ENCODE assay signal across 8 cellular contexts in the genomic region with DNA sequence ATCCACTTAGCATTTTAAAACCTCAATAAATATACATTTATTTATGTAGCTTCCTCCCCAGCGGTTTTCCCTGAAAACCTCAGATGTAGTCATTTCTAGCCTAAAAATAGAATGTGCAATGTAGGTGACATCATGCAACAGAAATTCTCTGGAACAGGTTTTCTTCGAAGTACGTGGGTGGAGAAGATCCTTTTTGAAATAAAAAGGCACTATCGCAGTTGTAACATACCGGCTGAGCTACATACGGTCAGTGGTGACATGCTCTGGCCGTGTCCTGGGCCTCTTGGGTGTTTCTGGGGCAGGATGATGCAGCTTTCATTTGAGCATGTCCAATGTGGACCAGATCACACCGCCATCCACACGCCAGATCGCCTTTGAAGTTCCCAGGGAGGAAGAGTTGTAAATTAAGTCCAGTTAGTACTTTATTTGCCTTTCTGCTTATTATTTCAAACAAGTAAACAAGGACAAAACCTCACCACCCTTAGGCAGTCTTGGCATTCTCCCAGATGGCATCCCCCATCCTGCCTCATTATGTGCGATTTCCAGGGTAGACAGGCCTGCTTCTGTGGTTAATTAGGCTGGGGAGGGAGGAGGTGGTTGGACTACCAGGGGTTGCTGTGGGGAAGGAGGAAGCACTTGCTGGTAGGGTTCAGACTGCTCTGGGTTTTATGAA.
DNase-seq lines count a peak whose midpoint lies in the region; ATAC-seq and TF ChIP-seq lines count a peak whose summit lies in the region.

No MANE protein-coding gene starts in this region.

- H3K27me3 ChIP-seq in gastrocnemius medialis (no peaks in the 10 kb centered on the region), thyroid gland (no peaks in the 10 kb centered on the region)

- no peak for TF ChIP-seq CTCF in gastrocnemius medialis (IDR thresholded peaks at IDR 0.05 in 4 of 5, conservative IDR thresholded peaks at IDR 0.05 in 1 of 5)
- TF ChIP-seq CTCF in thyroid gland (IDR thresholded peaks at IDR 0.05), result no peak

- H3K4me1 Mint-ChIP-seq in activated T-cell treated with anti-CD3 and anti-CD28 coated beads, Interleukin-2, amount 50 U/mL, for 72 hours (ENCODE audit: low read depth), result peaks cover 94% of the 10 kb centered on the region

- H3K4me1 ChIP-seq in gastrocnemius medialis (peaks cover 13 to 25% of the 10 kb centered on the region in 2 donors), thyroid gland (peaks cover 0 to 16% of the 10 kb centered on the region in 2 donors)

- H3K9me3 Mint-ChIP-seq in activated T-cell treated with anti-CD3 and anti-CD28 coated beads, Interleukin-2, amount 50 U/mL, for 72 hours, result no peaks in the 10 kb centered on the region

- peak; percentile 82 to 87 for ATAC-seq in activated T-cell treated with anti-CD3 and anti-CD28 coated beads, Interleukin-2, amount 50 U/mL, for 72 hours (replicated peaks in 1 of 2)
- ATAC-seq in GM21825 (IDR thresholded peaks at IDR 0.05; ENCODE audit: unreplicated experiment) (no peak), gastrocnemius medialis (no peak), HG02623 (IDR thresholded peaks at IDR 0.05; ENCODE audit: unreplicated experiment) (no peak)

- H3K27ac Mint-ChIP-seq in activated T-cell treated with anti-CD3 and anti-CD28 coated beads, Interleukin-2, amount 50 U/mL, for 72 hours, result peak overlapping the region; percentile 95

- H3K27me3 Mint-ChIP-seq in activated T-cell treated with anti-CD3 and anti-CD28 coated beads, Interleukin-2, amount 50 U/mL, for 72 hours (ENCODE audit: low read depth), result no peaks in the 10 kb centered on the region

- H3K27ac ChIP-seq in gastrocnemius medialis (no peak overlapping the region), thyroid gland (no peak overlapping the region)

- H3K4me3 ChIP-seq in gastrocnemius medialis (no peak overlapping the region), thyroid gland (replicated peaks in 1 of 3) (no peak overlapping the region)

- no peaks in the 10 kb centered on the region for H3K36me3 ChIP-seq in gastrocnemius medialis
- no peaks in the 10 kb centered on the region for H3K36me3 ChIP-seq in thyroid gland

- TF ChIP-seq POLR2A in gastrocnemius medialis (IDR thresholded peaks at IDR 0.05), result no peak
- TF ChIP-seq POLR2A in thyroid gland (IDR thresholded peaks at IDR 0.05), result no peak

- DNase-seq in GM03348 (ENCODE audit: low spot score) (peak; percentile 76), NCI-H1105 (lab: John Stamatoyannopoulos, UW) (peak; percentile 87), lung microvascular endothelial cell (ENCODE audit: low read depth in 2 of 2) (peak; percentile 47 to 77), gastrocnemius medialis (no peak), thyroid gland (no peak)
- peak; percentile 53 to 57 for DNase-seq in activated T-cell treated with anti-CD3 and anti-CD28 coated beads, Interleukin-2, amount 50 U/mL, for 72 hours

- in situ Hi-C loops in gastrocnemius medialis (cut with MboI; ENCODE audit: low sequenced_read_pairs in 4 of 4), result no loop called here

- peak overlapping the region; percentile 25 to 79 for H3K4me3 Mint-ChIP-seq in activated T-cell treated with anti-CD3 and anti-CD28 coated beads, Interleukin-2, amount 50 U/mL, for 72 hours

- no peaks in the 10 kb centered on the region for H3K9me3 ChIP-seq in gastrocnemius medialis
- no peaks in the 10 kb centered on the region for H3K9me3 ChIP-seq in thyroid gland

- no peaks in the 10 kb centered on the region for H3K36me3 Mint-ChIP-seq in activated T-cell treated with anti-CD3 and anti-CD28 coated beads, Interleukin-2, amount 50 U/mL, for 72 hours (ENCODE audit: insufficient read depth in 2 of 2)

- WGBS in thyroid gland, 2 donors, result 75 to 81% methylated on average over 11 of the region's 11 CpGs

- intact Hi-C loops in gastrocnemius medialis (cut with DNase I; ENCODE audit: low total_unique reads) (no loop called here), thyroid gland (cut with DNase I) (no loop called here)

Comparison
In these comparisons a context has a peak if more than half of its experiments do, and no peak if none do; other contexts are left out.
1. DNase-seq: peak in GM03348 (single experiment), NCI-H1105 (single experiment), activated T-cell treated with anti-CD3 and anti-CD28 coated beads, Interleukin-2, amount 50 U/mL, for 72 hours (2 of 2) and lung microvascular endothelial cell (2 of 2); none in gastrocnemius medialis (0 of 2) and thyroid gland (0 of 2).
2. ATAC-seq: peak in activated T-cell treated with anti-CD3 and anti-CD28 coated beads, Interleukin-2, amount 50 U/mL, for 72 hours (2 of 2); none in GM21825 (single experiment), gastrocnemius medialis (0 of 2) and HG02623 (single experiment).